In genomic region chr20:47949230-47949629, GRCh38 we compare ENCODE assay signal across 18 cellular contexts.
DNase-seq lines count a peak whose midpoint lies in the region; ATAC-seq and TF ChIP-seq lines count a peak whose summit lies in the region.
"Had no signal": no experiment of that assay in that cellular context is flagged by ENCODE, and none has a peak within 500 bp of the region (broad histone marks: within the 10 kb centered on the region; RNA-seq: fewer than 3 reads in every experiment).

No MANE protein-coding gene starts in this region.

- H3K79me2 ChIP-seq in PC-3 (ENCODE audit: low read length) = no peaks in the 10 kb centered on the region

- intact Hi-C loops in PC-3 (cut with micrococcal nuclease) = no loop called here

- H3K27me3 Mint-ChIP-seq in naive thymus-derived CD8-positive, alpha-beta T cell = peaks cover 0 to 16% (median 5%) of the 10 kb centered on the region in 5 donors

- DNase-seq in NCI-H2171 treated with DMSO at 0.1 percent for 48 hours (lab: John Stamatoyannopoulos, UW) (peak; percentile 31), NCI-H2171 (lab: John Stamatoyannopoulos, UW) (no peak), PC-3 (peak; percentile 74), epithelial cell of esophagus (ENCODE audit: low read depth) (peak; percentile 86), renal cortical epithelial cell (ENCODE audit: low read depth) (peak; percentile 30)
- DNase-seq in activated CD8-positive, alpha-beta memory T cell treated with anti-CD3 and anti-CD28 coated beads, Interleukin-2, amount 50 U/mL, for 48 hours = no peak
- DNase-seq in naive thymus-derived CD8-positive, alpha-beta T cell = no peak
- DNase-seq: 8988T; CD8-positive, alpha-beta memory T cell; DMS79; H9; NCI-H1105; NCI-H1694; NCI-H2107; NCI-H774 had no signal

- H3F3A ChIP-seq in PC-3 (ENCODE audit: low read length, unreplicated experiment) = peaks cover 3% of the 10 kb centered on the region

- no peaks in the 10 kb centered on the region for H3K9me2 ChIP-seq in PC-3 (replicated peaks; ENCODE audit: low read length)

- H3K36me3 Mint-ChIP-seq in naive thymus-derived CD8-positive, alpha-beta T cell = no peaks in the 10 kb centered on the region
- H3K36me3 Mint-ChIP-seq: CD8-positive, alpha-beta memory T cell had no signal

- POLR2A ChIA-PET in PC-3 (lab: Charles Lee; ENCODE audit: unreplicated experiment) = interaction anchor here (0.6 to 1.0 kb wide), 4 partner anchors 13 to 100 kb away, joined by 3 to 8 read pairs (median 6); no protein-coding TSS in a partner anchor
- POLR2A ChIA-PET in naive thymus-derived CD8-positive, alpha-beta T cell (lab: Charles Lee) = no interaction called here

- H3K36me3 ChIP-seq in PC-3 (ENCODE audit: low read depth, low read length) = no peaks in the 10 kb centered on the region

- ATAC-seq in PC-3 (peak; percentile 5), GM18520 (IDR thresholded peaks at IDR 0.05; ENCODE audit: unreplicated experiment) (no peak)
- no peak for ATAC-seq in naive thymus-derived CD8-positive, alpha-beta T cell
- ATAC-seq: Right ventricle myocardium inferior had no signal

- no peak overlapping the region for H3K4me3 ChIP-seq in PC-3 (ENCODE audit: low read length)
- H3K4me3 ChIP-seq in epithelial cell of esophagus (ENCODE audit: low read length) = no peak overlapping the region
- H3K4me3 ChIP-seq: SK-N-MC had no signal

- H3K27ac Mint-ChIP-seq in naive thymus-derived CD8-positive, alpha-beta T cell = no peak overlapping the region
- H3K27ac Mint-ChIP-seq: CD8-positive, alpha-beta memory T cell; H9 had no signal

- CTCF ChIA-PET in PC-3 (lab: Charles Lee) = interaction anchor here (0.6 to 1.4 kb wide), 6 partner anchors 28 to 347 kb away, joined by 3 to 6 read pairs (median 4); no protein-coding TSS in a partner anchor

- no peaks in the 10 kb centered on the region for H3K9me3 ChIP-seq in PC-3 (ENCODE audit: low read length)

- peak overlapping the region; percentile 77 for H3K9ac ChIP-seq in PC-3 (ENCODE audit: low read length)

- no peak for TF ChIP-seq CTCF in PC-3 (conservative IDR thresholded peaks at IDR 0.05; ENCODE audit: low read depth, low read length)
- no peak for TF ChIP-seq CTCF in epithelial cell of esophagus (IDR thresholded peaks at IDR 0.05; ENCODE audit: insufficient read depth, low read depth, low read length, missing control alignments)

- H3K4me2 ChIP-seq in PC-3 (ENCODE audit: low read length) = peak overlapping the region; percentile 34

- peak overlapping the region; percentile 93 for H3K27ac ChIP-seq in PC-3 (ENCODE audit: low read length)
- H3K27ac ChIP-seq: SK-N-MC had no signal

- H3K4me1 ChIP-seq in PC-3 (ENCODE audit: insufficient read depth, low read length) = peaks cover 43% of the 10 kb centered on the region

- no peaks in the 10 kb centered on the region for H4K20me1 ChIP-seq in PC-3 (ENCODE audit: low read length)

- H3K27me3 ChIP-seq in PC-3 (ENCODE audit: low read length) = no peaks in the 10 kb centered on the region

- H3K4me1 Mint-ChIP-seq in naive thymus-derived CD8-positive, alpha-beta T cell = peaks cover 0 to 4% (median 0%) of the 10 kb centered on the region in 4 donors
- H3K4me1 Mint-ChIP-seq: CD8-positive, alpha-beta memory T cell had no signal

- H3K9me3 Mint-ChIP-seq in naive thymus-derived CD8-positive, alpha-beta T cell = no peaks in the 10 kb centered on the region
- H3K9me3 Mint-ChIP-seq: CD8-positive, alpha-beta memory T cell; H9 had no signal

- no TSS peak for BruUV-seq in PC-3 (replicated peaks; lab: Mats Ljungman, UMichigan)

- peak overlapping the region; percentile 29; the same call in 1 of the 2 replicates for H2AFZ ChIP-seq in PC-3 (ENCODE audit: low read length)

- no peak overlapping the region for H3K4me3 Mint-ChIP-seq in naive thymus-derived CD8-positive, alpha-beta T cell
- H3K4me3 Mint-ChIP-seq: CD8-positive, alpha-beta memory T cell; H9 had no signal

Comparison
In these comparisons a context has a peak if more than half of its experiments do, and no peak if none do; other contexts are left out.
1. DNase-seq: peak in NCI-H2171 treated with DMSO at 0.1 percent for 48 hours (single experiment), PC-3 (single experiment), epithelial cell of esophagus (single experiment) and renal cortical epithelial cell (single experiment); none in NCI-H2171 (single experiment), activated CD8-positive, alpha-beta memory T cell treated with anti-CD3 and anti-CD28 coated beads, Interleukin-2, amount 50 U/mL, for 48 hours (single experiment) and naive thymus-derived CD8-positive, alpha-beta T cell (0 of 10).